ENCODE assay signal across 1 cellular context in the genomic region with DNA sequence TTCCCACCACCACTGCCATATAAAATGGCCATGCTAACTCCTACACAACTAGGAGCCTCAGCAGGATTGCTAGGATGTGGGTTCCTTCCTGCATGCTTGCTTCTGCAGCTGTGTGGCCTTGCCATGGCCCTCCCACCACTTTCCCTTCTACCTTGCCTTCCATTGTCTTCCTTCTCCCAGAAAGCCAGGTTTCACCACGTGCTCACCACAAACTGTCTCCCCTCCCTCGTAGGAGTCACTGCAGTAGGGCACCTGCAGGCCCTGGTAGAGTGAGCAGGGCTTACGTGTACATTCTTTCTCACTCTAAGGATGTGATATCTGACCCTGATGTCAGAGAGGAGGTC.
TF ChIP-seq lines count a peak whose summit lies in the region.

No MANE protein-coding gene starts in this region.

TF ChIP-seq in H1, 55 proteins besides CTCF, POLR2A, EP300 and RAD21:
- TF ChIP-seq POU5F1 (IDR thresholded peaks at IDR 0.05; ENCODE audit: low read depth, low read length) (no peak), GABPA (IDR thresholded peaks at IDR 0.05; ENCODE audit: borderline replicate concordance, insufficient read depth, low read length) (no peak), BCL11A (IDR thresholded peaks at IDR 0.05; ENCODE audit: low read depth in 2 of 2, low read length in 2 of 2) (no peak), TAF1 (IDR thresholded peaks at IDR 0.05; ENCODE audit: low read depth, low read length) (no peak), HDAC6 (IDR thresholded peaks at IDR 0.05; ENCODE audit: low read depth, low read length) (no peak), CREB1 (IDR thresholded peaks at IDR 0.05) (no peak), JUN (IDR thresholded peaks at IDR 0.05; ENCODE audit: low read depth, low read length) (no peak), CHD2 (IDR thresholded peaks at IDR 0.05; ENCODE audit: low read length) (no peak), EZH2 (IDR thresholded peaks at IDR 0.05; ENCODE audit: low read depth, low read length, severe bottlenecking) (no peak), NRF1 (IDR thresholded peaks at IDR 0.05; ENCODE audit: low read depth, low read length) (no peak), MAFK (IDR thresholded peaks at IDR 0.05; ENCODE audit: low read depth, low read length) (no peak), SIX5 (IDR thresholded peaks at IDR 0.05; ENCODE audit: low read depth, low read length) (no peak)
- TF ChIP-seq, protein P1, sequence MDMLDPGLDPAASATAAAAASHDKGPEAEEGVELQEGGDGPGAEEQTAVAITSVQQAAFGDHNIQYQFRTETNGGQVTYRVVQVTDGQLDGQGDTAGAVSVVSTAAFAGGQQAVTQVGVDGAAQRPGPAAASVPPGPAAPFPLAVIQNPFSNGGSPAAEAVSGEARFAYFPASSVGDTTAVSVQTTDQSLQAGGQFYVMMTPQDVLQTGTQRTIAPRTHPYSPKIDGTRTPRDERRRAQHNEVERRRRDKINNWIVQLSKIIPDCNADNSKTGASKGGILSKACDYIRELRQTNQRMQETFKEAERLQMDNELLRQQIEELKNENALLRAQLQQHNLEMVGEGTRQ (IDR thresholded peaks at IDR 0.05; ENCODE audit: low read length) = no peak
